ENCODE assay signal across 1 cellular context in genomic region chr2:222860740-222861410, GRCh38.
TF ChIP-seq lines count a peak whose summit lies in the region.

Gene ACSL3, plus strand, starts transcription at chr2:222861036. Its CDS starts 47,737 bp downstream, at chr2:222908773.

TF ChIP-seq in K562, 482 proteins besides CTCF, POLR2A, EP300 and RAD21 (continued from another document):
- peak; percentile 70; the same call in 1 of the 2 replicates for TF ChIP-seq ZBTB9 (CRISPR knock-in tag; IDR thresholded peaks at IDR 0.05)
- TF ChIP-seq THAP12 (CRISPR knock-in tag; IDR thresholded peaks at IDR 0.05): 0 out of 2 replicates have a peak, but pooled peaks have one; percentile 59
- no peak for TF ChIP-seq ARID2 (IDR thresholded peaks at IDR 0.05)
- TF ChIP-seq ZNF695 (CRISPR knock-in tag; IDR thresholded peaks at IDR 0.05): no peak
- no peak for TF ChIP-seq SP2 (IDR thresholded peaks at IDR 0.05; ENCODE audit: extremely low read depth, low read depth, low read length, poor library complexity, severe bottlenecking)
